Comparison of ENCODE assay signal across 20 cellular contexts in genomic region chr1:115477071-115477470, GRCh38.
"Had no signal": no experiment of that assay in that cellular context is flagged by ENCODE, and none has a peak within 500 bp of the region (broad histone marks: within the 10 kb centered on the region; RNA-seq: fewer than 3 reads in every experiment).

No MANE protein-coding gene starts in this region.

- H3K4me2 ChIP-seq: SK-N-SH had no signal

- H3K9me3 ChIP-seq: MG63, SK-N-SH had no signal

- H3K27me3 ChIP-seq: MG63 had no signal

- ATAC-seq: Panc1 had no signal

- H3K36me3 ChIP-seq: MG63 had no signal

- H3K9ac ChIP-seq: SK-N-SH had no signal

- H3K4me3 ChIP-seq: MG63 had no signal

- H3K27ac ChIP-seq: RWPE1 had no signal

- DNase-seq: Karpas-422, KG1, MG63, NCI-H1092, NCI-H1436, NCI-H187, NCI-H2029, NCI-H2081 treated with DMSO at 0.1 percent for 48 hours, NCI-H2171, NCI-H226, NCI-H446, NCI-H510A, NCI-H524 treated with DMSO at 0.1 percent for 48 hours, NCI-H69, NCI-H774, PC-3, SHP77, SK-N-SH had no signal
